In genomic region chr11:119427279-119427678, GRCh38 we compare ENCODE assay signal across 1 cellular context.
TF ChIP-seq lines count a peak whose summit lies in the region.

No MANE protein-coding gene starts in this region.

TF ChIP-seq in K562, 482 proteins besides CTCF, POLR2A, EP300 and RAD21 (continued from another document and continues in another):
- TF ChIP-seq E2F6 (IDR thresholded peaks at IDR 0.05; ENCODE audit: borderline replicate concordance in 1 of 2, extremely low read depth in 1 of 2, insufficient read depth in 1 of 2, insufficient read length in 1 of 2, low read depth in 1 of 2, low read length in 1 of 2, poor library complexity in 1 of 2, severe bottlenecking in 1 of 2) (no peak), ZNF134 (CRISPR knock-in tag; conservative IDR thresholded peaks at IDR 0.05) (no peak), SMARCA5 (IDR thresholded peaks at IDR 0.05) (no peak), ERF (CRISPR knock-in tag; IDR thresholded peaks at IDR 0.05) (no peak), MAFG (tag; conservative IDR thresholded peaks at IDR 0.05) (no peak), YY1 (IDR thresholded peaks at IDR 0.05; ENCODE audit: borderline replicate concordance in 1 of 3, control insufficient read depth in 1 of 3, extremely low read depth in 1 of 3, insufficient read depth in 3 of 3, insufficient read length in 1 of 3, insufficient replicate concordance in 2 of 3, low read depth in 1 of 3, low read length in 2 of 3) (peak; percentile 26 to 85 (median 62)), RFX1 (IDR thresholded peaks at IDR 0.05) (no peak), SLC30A9 (CRISPR knock-in tag; IDR thresholded peaks at IDR 0.05) (no peak), JUNB (CRISPR knock-in tag; conservative IDR thresholded peaks at IDR 0.05) (no peak), SAFB2 (IDR thresholded peaks at IDR 0.05; ENCODE audit: borderline replicate concordance, low read depth, low read length, severe bottlenecking) (no peak), RAD51 (IDR thresholded peaks at IDR 0.05; ENCODE audit: borderline replicate concordance, low read depth) (peak; percentile 90), GATAD2B (IDR thresholded peaks at IDR 0.05; ENCODE audit: borderline replicate concordance) (no peak), MCM7 (IDR thresholded peaks at IDR 0.05) (no peak), USF1 (CRISPR knock-in tag; IDR thresholded peaks at IDR 0.05) (peak; percentile 93), ZNF449 (CRISPR knock-in tag; IDR thresholded peaks at IDR 0.05) (no peak), HNRNPUL1 (IDR thresholded peaks at IDR 0.05; ENCODE audit: low read length) (no peak), NKRF (IDR thresholded peaks at IDR 0.05; ENCODE audit: borderline replicate concordance) (no peak), ATF7 (IDR thresholded peaks at IDR 0.05) (peak; percentile 29; the same call in 1 of the 2 replicates), CEBPG (CRISPR knock-in tag; IDR thresholded peaks at IDR 0.05) (0 out of 2 replicates have a peak, but pooled peaks have one; percentile 15), CEBPG (tag; conservative IDR thresholded peaks at IDR 0.05 in 1 of 2, IDR thresholded peaks at IDR 0.05 in 1 of 2) (peak; percentile 17 to 79; a peak in 3 of 4 replicates), DPF2 (IDR thresholded peaks at IDR 0.05) (no peak; the same call in 1 of the 2 replicates), ZNF740 (CRISPR knock-in tag; IDR thresholded peaks at IDR 0.05) (peak; percentile 90), ZNF740 (tag; IDR thresholded peaks at IDR 0.05) (peak in 1 of 2 experiments; percentile 72; a peak in 2 of 4 replicates), PYGO2 (tag; IDR thresholded peaks at IDR 0.05) (no peak), PKNOX1 (IDR thresholded peaks at IDR 0.05) (0 out of 2 replicates have a peak, but pooled peaks have one; percentile 43), ZNF347 (CRISPR knock-in tag; IDR thresholded peaks at IDR 0.05; ENCODE audit: low read depth) (no peak), CCNT2 (IDR thresholded peaks at IDR 0.05; ENCODE audit: borderline replicate concordance, extremely low read depth, insufficient read length, low read depth, low read length) (no peak), ZNF79 (CRISPR knock-in tag; IDR thresholded peaks at IDR 0.05; ENCODE audit: low read depth) (no peak), ZKSCAN8 (CRISPR knock-in tag; IDR thresholded peaks at IDR 0.05) (no peak), DLX4 (CRISPR knock-in tag; IDR thresholded peaks at IDR 0.05) (no peak), EP400 (IDR thresholded peaks at IDR 0.05) (0 out of 2 replicates have a peak, but pooled peaks have one; percentile 13), HDAC1 (IDR thresholded peaks at IDR 0.05) (no peak), CEBPZ (IDR thresholded peaks at IDR 0.05; ENCODE audit: borderline replicate concordance, low read depth, low read length) (no peak), RBM39 (optimal IDR thresholded peaks at IDR 0.05; ENCODE audit: low read depth, low read length) (no peak), ZNF140 (CRISPR knock-in tag; IDR thresholded peaks at IDR 0.05) (no peak), AFF1 (IDR thresholded peaks at IDR 0.05; ENCODE audit: low read depth in 1 of 2, partially characterized antibody in 2 of 2) (no peak), ATF3 (IDR thresholded peaks at IDR 0.05) (peak; percentile 82), ATF3 (CRISPR knock-in tag; conservative IDR thresholded peaks at IDR 0.05) (no peak), LCOR (CRISPR knock-in tag; IDR thresholded peaks at IDR 0.05) (no peak), MYC (IDR thresholded peaks at IDR 0.05; ENCODE audit: low read depth, low read length) (peak; percentile 5; the same call in 1 of the 2 replicates), MYC (CRISPR knock-in tag; IDR thresholded peaks at IDR 0.05; ENCODE audit: borderline replicate concordance, low read depth) (no peak), ZBTB5 (IDR thresholded peaks at IDR 0.05) (no peak), GTF2F1 (IDR thresholded peaks at IDR 0.05; ENCODE audit: low read depth, low read length) (no peak), CXXC5 (CRISPR knock-in tag; IDR thresholded peaks at IDR 0.05) (no peak), SETDB1 (IDR thresholded peaks at IDR 0.05; ENCODE audit: low read length) (no peak), RBFOX2 (IDR thresholded peaks at IDR 0.05; ENCODE audit: low read depth, low read length) (no peak), TARDBP (IDR thresholded peaks at IDR 0.05) (no peak)
